24 cellular contexts compared by ENCODE assay signal in the genomic region with DNA sequence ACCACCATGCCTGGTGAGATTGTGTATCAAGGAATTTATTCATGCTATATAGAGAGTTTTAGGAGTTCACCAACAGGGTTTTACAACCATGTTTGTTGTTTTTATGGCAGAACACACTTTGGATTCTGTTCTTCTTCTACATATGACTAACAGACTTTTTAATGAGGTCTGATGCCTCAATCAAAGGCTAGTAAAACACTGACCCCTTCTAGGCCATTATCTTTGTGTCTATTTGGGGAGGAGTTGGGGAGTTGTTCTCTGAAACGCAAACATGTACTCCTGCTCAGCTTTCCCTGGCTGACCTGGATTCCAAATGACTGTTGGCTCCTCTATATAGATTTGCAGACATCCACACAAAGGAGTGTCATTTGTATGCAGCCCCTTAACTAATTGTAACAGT.
DNase-seq lines count a peak whose midpoint lies in the region; ATAC-seq and TF ChIP-seq lines count a peak whose summit lies in the region.
"Had no signal": no experiment of that assay in that cellular context is flagged by ENCODE, and none has a peak within 500 bp of the region (broad histone marks: within the 10 kb centered on the region; RNA-seq: fewer than 3 reads in every experiment).

No MANE protein-coding gene starts in this region.

- CTCF ChIA-PET in HEK293T (lab: Yijun Ruan, JAX): interaction anchor here (0.7 kb wide), 1 partner anchor 89 kb away, joined by 3 read pairs; no protein-coding TSS in a partner anchor

- TF ChIP-seq POLR2A in gastroesophageal sphincter (IDR thresholded peaks at IDR 0.05): no peak

- no peak overlapping the region for H3K4me3 Mint-ChIP-seq in activated T-helper 2 cell treated with anti-CD3 and anti-CD28 coated beads, Interferon-gamma antibody, Interleukin-2, Interleukin-4, amounts not matched to agents 10 μg/mL and 5 μg/mL and 100 μg/mL, durations not matched to agents 14 hours and 24 hours and 36 hours (ENCODE audit: low read depth)
- H3K4me3 Mint-ChIP-seq: activated CD4-positive, alpha-beta memory T cell treated with anti-CD3 and anti-CD28 coated beads for 36 hours; GM23338; stimulated activated naive CD8-positive, alpha-beta T cell treated with anti-CD3 and anti-CD28 coated beads, Interleukin-15, amount 100 ng/mL, for 72 hours; T-helper 17 cell had no signal

- H3K36me3 ChIP-seq in gastroesophageal sphincter: no peaks in the 10 kb centered on the region
- no peaks in the 10 kb centered on the region for H3K36me3 ChIP-seq in mucosa of rectum (ENCODE audit: control insufficient read depth in 2 of 2, insufficient read depth in 2 of 2, low read length in 2 of 2)
- no peaks in the 10 kb centered on the region for H3K36me3 ChIP-seq in stomach smooth muscle (ENCODE audit: control insufficient read depth in 2 of 2, insufficient read depth in 2 of 2, low read length in 2 of 2)
- H3K36me3 ChIP-seq: Peyer's patch, prostate gland, SJCRH30, spleen had no signal

- no peak for DNase-seq in HEK293T (ENCODE audit: extremely low spot score)
- no peak for DNase-seq in T-helper 1 cell
- DNase-seq in NCI-H524 (lab: John Stamatoyannopoulos, UW): no peak
- no peak for DNase-seq in activated T-cell treated with anti-CD3 and anti-CD28 coated beads, Interleukin-2, amount 50 U/mL, for 48 hours
- no peak for DNase-seq in activated T-helper 2 cell treated with anti-CD3 and anti-CD28 coated beads, Interferon-gamma antibody, Interleukin-2, Interleukin-4, amounts not matched to agents 10 μg/mL and 5 μg/mL and 100 μg/mL, durations not matched to agents 14 hours and 24 hours and 36 hours (ENCODE audit: low spot score)
- DNase-seq: activated CD4-positive, alpha-beta memory T cell treated with anti-CD3 and anti-CD28 coated beads for 36 hours; activated T-cell treated with anti-CD3 and anti-CD28 coated beads for 4 hours; foreskin keratinocyte; islet precursor cell; mesendoderm; NCI-H1930; NCI-H446; Peyer's patch; SJCRH30; spleen; stimulated activated CD4-positive, alpha-beta T cell treated with anti-CD3 and anti-CD28 coated beads, Interleukin-4, amount 100 ng/mL, for 24 hours; stimulated activated naive CD8-positive, alpha-beta T cell treated with anti-CD3 and anti-CD28 coated beads, Interleukin-15, amount 100 ng/mL, for 72 hours; T-helper 17 cell had no signal

- H3K27me3 ChIP-seq in gastroesophageal sphincter (no peaks in the 10 kb centered on the region), mucosa of rectum (ENCODE audit: control insufficient read depth in 2 of 2, insufficient read depth in 2 of 2, low read length in 2 of 2) (no peaks in the 10 kb centered on the region), stomach smooth muscle (ENCODE audit: control insufficient read depth in 1 of 2, insufficient read depth in 2 of 2, low read length in 2 of 2) (no peaks in the 10 kb centered on the region)
- H3K27me3 ChIP-seq: foreskin keratinocyte, Peyer's patch, SJCRH30, spleen had no signal

- ATAC-seq in gastroesophageal sphincter: no peak
- ATAC-seq: foreskin keratinocyte; GM23338; stimulated activated naive CD8-positive, alpha-beta T cell treated with anti-CD3 and anti-CD28 coated beads, Interleukin-15, amount 100 ng/mL, for 72 hours; T-helper 17 cell had no signal

- no peaks in the 10 kb centered on the region for H3K4me1 Mint-ChIP-seq in activated T-helper 2 cell treated with anti-CD3 and anti-CD28 coated beads, Interferon-gamma antibody, Interleukin-2, Interleukin-4, amounts not matched to agents 10 μg/mL and 5 μg/mL and 100 μg/mL, durations not matched to agents 14 hours and 24 hours and 36 hours (ENCODE audit: low read depth)
- H3K4me1 Mint-ChIP-seq: GM23338; stimulated activated naive CD8-positive, alpha-beta T cell treated with anti-CD3 and anti-CD28 coated beads, Interleukin-15, amount 100 ng/mL, for 72 hours had no signal

- H3K9me3 ChIP-seq in gastroesophageal sphincter: no peaks in the 10 kb centered on the region
- H3K9me3 ChIP-seq in mucosa of rectum (ENCODE audit: control insufficient read depth in 2 of 2, low read length in 2 of 2): no peaks in the 10 kb centered on the region
- H3K9me3 ChIP-seq in stomach smooth muscle (ENCODE audit: control insufficient read depth in 2 of 2, low read length in 2 of 2): no peaks in the 10 kb centered on the region
- H3K9me3 ChIP-seq: Peyer's patch, prostate gland, SJCRH30, spleen had no signal

- no peaks in the 10 kb centered on the region for H3K9me3 Mint-ChIP-seq in activated T-helper 2 cell treated with anti-CD3 and anti-CD28 coated beads, Interferon-gamma antibody, Interleukin-2, Interleukin-4, amounts not matched to agents 10 μg/mL and 5 μg/mL and 100 μg/mL, durations not matched to agents 14 hours and 24 hours and 36 hours
- H3K9me3 Mint-ChIP-seq: activated CD4-positive, alpha-beta memory T cell treated with anti-CD3 and anti-CD28 coated beads for 36 hours; GM23338; stimulated activated naive CD8-positive, alpha-beta T cell treated with anti-CD3 and anti-CD28 coated beads, Interleukin-15, amount 100 ng/mL, for 72 hours had no signal

- peaks cover 19 to 48% (median 24%) of the 10 kb centered on the region in 3 donors for H3K4me1 ChIP-seq in gastroesophageal sphincter
- peaks cover 33 to 47% of the 10 kb centered on the region in 2 donors for H3K4me1 ChIP-seq in mucosa of rectum (ENCODE audit: control insufficient read depth in 2 of 2, insufficient read depth in 2 of 2, low read length in 2 of 2)
- H3K4me1 ChIP-seq in stomach smooth muscle (ENCODE audit: control insufficient read depth, insufficient read depth, low read length): peaks cover 32% of the 10 kb centered on the region
- H3K4me1 ChIP-seq: prostate gland had no signal

- 44% methylated on average over 1 of the region's 1 CpG; no CpG with 5 or more reads in 1 of the 2 donors for WGBS in gastroesophageal sphincter (ENCODE audit: low coverage in 1 of 2), 2 donors

- no peak for TF ChIP-seq EP300 in gastroesophageal sphincter (IDR thresholded peaks at IDR 0.05)

- intact Hi-C loops in activated T-helper 2 cell treated with anti-CD3 and anti-CD28 coated beads, Interferon-gamma antibody, Interleukin-2, Interleukin-4, amounts not matched to agents 10 μg/mL and 5 μg/mL and 100 μg/mL, durations not matched to agents 14 hours and 24 hours and 36 hours (cut with micrococcal nuclease): no loop called here

- no peaks in the 10 kb centered on the region for H3K27me3 Mint-ChIP-seq in activated T-helper 2 cell treated with anti-CD3 and anti-CD28 coated beads, Interferon-gamma antibody, Interleukin-2, Interleukin-4, amounts not matched to agents 10 μg/mL and 5 μg/mL and 100 μg/mL, durations not matched to agents 14 hours and 24 hours and 36 hours (ENCODE audit: low read depth)
- H3K27me3 Mint-ChIP-seq: activated CD4-positive, alpha-beta memory T cell treated with anti-CD3 and anti-CD28 coated beads for 36 hours; stimulated activated naive CD8-positive, alpha-beta T cell treated with anti-CD3 and anti-CD28 coated beads, Interleukin-15, amount 100 ng/mL, for 72 hours; T-helper 17 cell had no signal

- H3K36me3 Mint-ChIP-seq in activated T-helper 2 cell treated with anti-CD3 and anti-CD28 coated beads, Interferon-gamma antibody, Interleukin-2, Interleukin-4, amounts not matched to agents 10 μg/mL and 5 μg/mL and 100 μg/mL, durations not matched to agents 14 hours and 24 hours and 36 hours (ENCODE audit: low read depth): no peaks in the 10 kb centered on the region

- H3K4me3 ChIP-seq in gastroesophageal sphincter (no peak overlapping the region), mucosa of rectum (ENCODE audit: low read length in 2 of 2) (no peak overlapping the region), stomach smooth muscle (ENCODE audit: low read length in 2 of 2) (peak overlapping the region in 1 of 2 donors; percentile 10)
- H3K4me3 ChIP-seq: GM23338, Peyer's patch, prostate gland, SJCRH30, spleen had no signal

- H3K9ac ChIP-seq in mucosa of rectum (ENCODE audit: low read depth in 1 of 2, low read length in 2 of 2) (no peak overlapping the region), stomach smooth muscle (ENCODE audit: low read length in 2 of 2) (no peak overlapping the region)

- no peak for TF ChIP-seq CTCF in gastroesophageal sphincter (IDR thresholded peaks at IDR 0.05)

- H3K27ac ChIP-seq in gastroesophageal sphincter: peak overlapping the region in 3 of 4 donors; percentile 11 to 49 (median 36)
- H3K27ac ChIP-seq in mucosa of rectum (ENCODE audit: low read depth in 2 of 2, low read length in 2 of 2): peak overlapping the region; percentile 53 to 66
- H3K27ac ChIP-seq in stomach smooth muscle (ENCODE audit: low read length): peak overlapping the region; percentile 77
- H3K27ac ChIP-seq: C4-2B, foreskin keratinocyte, SJCRH30, spleen had no signal

- no peak overlapping the region for H3K27ac Mint-ChIP-seq in activated T-helper 2 cell treated with anti-CD3 and anti-CD28 coated beads, Interferon-gamma antibody, Interleukin-2, Interleukin-4, amounts not matched to agents 10 μg/mL and 5 μg/mL and 100 μg/mL, durations not matched to agents 14 hours and 24 hours and 36 hours
- H3K27ac Mint-ChIP-seq: activated CD4-positive, alpha-beta memory T cell treated with anti-CD3 and anti-CD28 coated beads for 36 hours; GM23338; stimulated activated naive CD8-positive, alpha-beta T cell treated with anti-CD3 and anti-CD28 coated beads, Interleukin-15, amount 100 ng/mL, for 72 hours; T-helper 17 cell had no signal

- POLR2A ChIA-PET in HEK293T (lab: Yijun Ruan, JAX): no interaction called here

TF ChIP-seq in HEK293T, 16 proteins besides CTCF, POLR2A, EP300 and RAD21:
- TF ChIP-seq FOXK2 (IDR thresholded peaks at IDR 0.05): no peak
- TF ChIP-seq CTBP1 (IDR thresholded peaks at IDR 0.05; ENCODE audit: borderline replicate concordance): 0 out of 2 replicates have a peak, but pooled peaks have one; percentile 59
- TF ChIP-seq PKNOX1 (IDR thresholded peaks at IDR 0.05): peak; percentile 51; the same call in 1 of the 2 replicates
TF ChIP-seq in HEK293T: peak in this region for 2.
